Comparison of ENCODE assay signal across 8 cellular contexts in genomic region chrX:48475295-48475694, GRCh38. TPM values are rescaled to one million over a fixed set of nuclear protein-coding genes. Genes with fewer than 3 reads are reported as not detected.
DNase-seq lines count a peak whose midpoint lies in the region; ATAC-seq and TF ChIP-seq lines count a peak whose summit lies in the region.

No MANE protein-coding gene starts in this region.

- CTCF ChIA-PET in MCF 10A (lab: Yijun Ruan, JAX), result interaction anchor here (0.7 to 2.1 kb wide), 9 partner anchors 9 to 393 kb away, joined by 3 to 8 read pairs (median 5); no protein-coding TSS in a partner anchor

- H3K4me1 ChIP-seq in BE2C (no peaks in the 10 kb centered on the region), mucosa of stomach (ENCODE audit: control insufficient read depth, insufficient read depth, low read length) (peaks cover under 1% of the 10 kb centered on the region)

- peak overlapping the region; percentile 23 to 95 (median 93) for H3K27ac Mint-ChIP-seq in IgD-negative memory B cell
- peak overlapping the region; percentile 21 for H3K27ac Mint-ChIP-seq in MCF 10A (ENCODE audit: low read depth, unreplicated experiment)

- no peak for ATAC-seq in HG02678 (IDR thresholded peaks at IDR 0.05; ENCODE audit: unreplicated experiment)

- H3K9ac ChIP-seq in mucosa of stomach (ENCODE audit: low read length), result no peak overlapping the region

- H3K36me3 Mint-ChIP-seq in IgD-negative memory B cell (peaks cover 6% of the 10 kb centered on the region), MCF 10A (ENCODE audit: insufficient read depth, unreplicated experiment) (peaks cover 29% of the 10 kb centered on the region)

- DNase-seq in BE2C (no peak), MCF 10A (ENCODE audit: unreplicated experiment) (no peak), caudate nucleus (lab: John Stamatoyannopoulos, UW) (no peak), SIG-M5 treated with dmso at 0.1 percent for 504 hours (lab: John Stamatoyannopoulos, UW; ENCODE audit: unreplicated experiment) (no peak), COR-L47 (lab: John Stamatoyannopoulos, UW) (no peak)

- TF ChIP-seq CTCF in BE2C (IDR thresholded peaks at IDR 0.05; ENCODE audit: low read depth, low read length) (no peak), MCF 10A (IDR thresholded peaks at IDR 0.05; ENCODE audit: unreplicated experiment) (no peak)

- H3K4me3 ChIP-seq in BE2C (ENCODE audit: low read depth, low read length) (peak overlapping the region; percentile 89), mucosa of stomach (ENCODE audit: low read length) (peak overlapping the region; percentile 60)

- intact Hi-C loops in MCF 10A (cut with micrococcal nuclease), result loop anchor here (5.0 kb wide), 1 partner anchor 117 kb away; no protein-coding TSS in a partner anchor

- BruUV-seq in MCF 10A (replicated peaks; lab: Mats Ljungman, UMichigan), result no TSS peak

- H3K27ac ChIP-seq in caudate nucleus (ENCODE audit: low read depth, low read length), result no peak overlapping the region

- no peaks in the 10 kb centered on the region for H3K9me3 Mint-ChIP-seq in IgD-negative memory B cell
- peaks cover 5% of the 10 kb centered on the region for H3K9me3 Mint-ChIP-seq in MCF 10A (ENCODE audit: unreplicated experiment)

- H3K27me3 Mint-ChIP-seq in IgD-negative memory B cell (peaks cover 2% of the 10 kb centered on the region), MCF 10A (ENCODE audit: insufficient read depth, unreplicated experiment) (no peaks in the 10 kb centered on the region)

- H3K4me3 Mint-ChIP-seq in IgD-negative memory B cell, result peak overlapping the region; percentile 83 to 93 (median 88)
- H3K4me3 Mint-ChIP-seq in MCF 10A (ENCODE audit: unreplicated experiment), result peak overlapping the region; percentile 70

- H3K4me1 Mint-ChIP-seq in IgD-negative memory B cell, result peaks cover 4 to 16% (median 14%) of the 10 kb centered on the region in 3 donors
- peaks cover 17% of the 10 kb centered on the region for H3K4me1 Mint-ChIP-seq in MCF 10A (ENCODE audit: insufficient read depth, unreplicated experiment)

- no peaks in the 10 kb centered on the region for H3K27me3 ChIP-seq in BE2C
- no peaks in the 10 kb centered on the region for H3K27me3 ChIP-seq in mucosa of stomach (ENCODE audit: control insufficient read depth, insufficient read depth, low read length)

- POLR2A ChIA-PET in MCF 10A (lab: Yijun Ruan, JAX), result interaction anchor here (0.7 to 4.7 kb wide), 7 partner anchors 11 to 99 kb away, joined by 3 to 22 read pairs (median 5); partner anchors contain the start of genes RBM3 and TBC1D25

- H3K9me3 ChIP-seq in BE2C (no peaks in the 10 kb centered on the region), mucosa of stomach (ENCODE audit: control insufficient read depth, low read length) (no peaks in the 10 kb centered on the region)

- H3K36me3 ChIP-seq in BE2C, result peaks cover 7% of the 10 kb centered on the region
- H3K36me3 ChIP-seq in mucosa of stomach (ENCODE audit: control insufficient read depth, insufficient read depth, low read length), result no peaks in the 10 kb centered on the region

RNA-seq across cellular contexts. Expression of gene FTSJ1, which starts 0.7 kb away (rescaled TPM):
- 122 TPM for polyA plus RNA-seq in BE2C (2012; ENCODE audit: insufficient read depth, insufficient read length, low read depth)
- 53.8 TPM for polyA plus RNA-seq in IgD-negative memory B cell
- 92.5 and 107 TPM in 2 replicates for total RNA-seq in MCF 10A (2022)

RNA-seq across cellular contexts. Expression of gene SLC38A5, which starts 5.2 kb away (rescaled TPM):
- polyA plus RNA-seq in BE2C (2012; ENCODE audit: insufficient read depth, insufficient read length, low read depth), result 0.56 TPM
- 9.3 TPM for polyA plus RNA-seq in IgD-negative memory B cell
- 1.4 and 2.6 TPM in 2 replicates for total RNA-seq in MCF 10A (2022)

RNA-seq across cellular contexts. Expression of gene PORCN, which starts 33.5 kb away (rescaled TPM):
- polyA plus RNA-seq in BE2C (2012; ENCODE audit: insufficient read depth, insufficient read length, low read depth), result 27.1 TPM
- 11.9 TPM for polyA plus RNA-seq in IgD-negative memory B cell
- 29.2 and 39.0 TPM in 2 replicates for total RNA-seq in MCF 10A (2022)

RNA-seq across cellular contexts. Expression of gene EBP, which starts 46.3 kb away (rescaled TPM):
- polyA plus RNA-seq in BE2C (2012; ENCODE audit: insufficient read depth, insufficient read length, low read depth), result 208 TPM
- polyA plus RNA-seq in IgD-negative memory B cell, result 61.2 TPM
- total RNA-seq in MCF 10A (2022), result 66.9 and 102 TPM in 2 replicates
